ENCODE assay signal across 1 cellular context in the genomic region with DNA sequence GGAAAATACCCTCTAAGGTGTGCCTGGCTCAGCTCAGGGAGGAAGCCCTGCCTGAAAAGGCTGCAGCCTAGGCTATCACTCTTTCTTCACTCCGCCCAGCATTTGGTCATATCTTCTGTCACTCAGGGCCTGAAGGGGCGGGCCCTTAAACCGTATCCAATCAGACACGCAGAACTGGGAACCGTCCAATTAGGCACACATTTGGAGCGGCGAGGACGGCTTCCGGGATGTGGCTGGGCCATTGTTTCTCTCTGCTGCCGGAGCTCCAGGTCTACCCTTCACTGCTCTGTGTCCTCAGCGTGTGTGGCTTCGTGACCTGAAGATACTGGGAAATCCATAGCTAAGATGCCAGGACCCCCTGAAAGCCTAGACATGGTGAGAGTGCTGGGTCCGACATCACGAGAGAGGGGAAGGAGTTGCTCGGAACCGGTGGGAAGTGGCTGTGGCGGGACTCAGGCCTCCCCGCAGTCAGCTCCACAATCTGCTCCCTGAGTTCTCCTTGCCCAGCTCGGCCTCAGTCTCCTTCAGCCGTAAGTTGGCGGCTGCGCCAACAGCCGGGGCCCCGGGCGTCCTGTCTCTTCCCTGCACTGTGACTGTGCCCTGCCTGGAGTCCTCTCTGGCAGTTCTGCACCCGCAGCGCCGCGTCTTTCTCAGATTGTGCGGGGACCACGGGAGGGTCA.
TF ChIP-seq lines count a peak whose summit lies in the region.

Gene ZNF493 (plus strand): TSS at position 241 of the 680 bp plus-strand sequence. CDS start 105 bp downstream, at position 346.

TF ChIP-seq in H1, 55 proteins besides CTCF, POLR2A, EP300 and RAD21:
- TF ChIP-seq TEAD4 (IDR thresholded peaks at IDR 0.05; ENCODE audit: low read depth, low read length) (no peak), CBX5 (IDR thresholded peaks at IDR 0.05; ENCODE audit: low read depth, low read length) (no peak), E2F6 (IDR thresholded peaks at IDR 0.05) (peak; percentile 34), EZH2 (IDR thresholded peaks at IDR 0.05; ENCODE audit: low read depth, low read length, severe bottlenecking) (no peak), MAFK (IDR thresholded peaks at IDR 0.05; ENCODE audit: low read depth, low read length) (no peak), RNF2 (IDR thresholded peaks at IDR 0.05; ENCODE audit: borderline replicate concordance, low read depth, low read length, missing control alignments, poor library complexity, severe bottlenecking) (no peak), MAX (IDR thresholded peaks at IDR 0.05) (0 out of 2 replicates have a peak, but pooled peaks have one; percentile 22), TAF7 (optimal IDR thresholded peaks at IDR 0.05; ENCODE audit: borderline replicate concordance, low read depth, low read length) (peak; percentile 83), NANOG (IDR thresholded peaks at IDR 0.05; ENCODE audit: insufficient read depth, low read depth, low read length, poor library complexity, severe bottlenecking) (no peak), SIN3A (conservative IDR thresholded peaks at IDR 0.05 in 1 of 2, IDR thresholded peaks at IDR 0.05 in 1 of 2; ENCODE audit: low read depth in 1 of 2, low read length in 2 of 2) (peak in 1 of 2 experiments; percentile 33; a peak in 1 of 4 replicates), KDM4A (IDR thresholded peaks at IDR 0.05; ENCODE audit: low read depth, low read length, severe bottlenecking) (peak; percentile 80), GABPA (IDR thresholded peaks at IDR 0.05; ENCODE audit: borderline replicate concordance, insufficient read depth, low read length) (no peak), KDM5A (IDR thresholded peaks at IDR 0.05; ENCODE audit: low read length) (no peak), SUZ12 (IDR thresholded peaks at IDR 0.05; ENCODE audit: low read length) (no peak), TAF1 (IDR thresholded peaks at IDR 0.05; ENCODE audit: low read depth, low read length) (peak; percentile 95), CREB1 (IDR thresholded peaks at IDR 0.05) (no peak), SRF (IDR thresholded peaks at IDR 0.05; ENCODE audit: low read depth, low read length) (no peak), SIX5 (IDR thresholded peaks at IDR 0.05; ENCODE audit: low read depth, low read length) (no peak), POLR2AphosphoS5 (IDR thresholded peaks at IDR 0.05; ENCODE audit: low read depth, low read length) (peak; percentile 93), TBP (IDR thresholded peaks at IDR 0.05; ENCODE audit: low read depth, low read length) (peak; percentile 92), FOSL1 (IDR thresholded peaks at IDR 0.05; ENCODE audit: insufficient read depth, low read depth, low read length) (no peak), ASH2L (IDR thresholded peaks at IDR 0.05; ENCODE audit: low read length) (peak; percentile 89), SP2 (IDR thresholded peaks at IDR 0.05; ENCODE audit: low read length) (peak; percentile 59), JUND (IDR thresholded peaks at IDR 0.05; ENCODE audit: low read length) (no peak), HDAC6 (IDR thresholded peaks at IDR 0.05; ENCODE audit: low read depth, low read length) (no peak), CTBP2 (IDR thresholded peaks at IDR 0.05; ENCODE audit: borderline replicate concordance, insufficient read depth, insufficient read length, low read length) (no peak), CHD2 (IDR thresholded peaks at IDR 0.05; ENCODE audit: low read length) (peak; percentile 81), KDM1A (IDR thresholded peaks at IDR 0.05; ENCODE audit: borderline replicate concordance, low read length) (no peak), GTF2F1 (IDR thresholded peaks at IDR 0.05; ENCODE audit: borderline replicate concordance, low read depth, low read length) (no peak), BCL11A (IDR thresholded peaks at IDR 0.05; ENCODE audit: low read depth in 2 of 2, low read length in 2 of 2) (no peak), BRCA1 (IDR thresholded peaks at IDR 0.05; ENCODE audit: low read depth, low read length) (no peak), POU5F1 (IDR thresholded peaks at IDR 0.05; ENCODE audit: low read depth, low read length) (no peak), CHD1 (IDR thresholded peaks at IDR 0.05; ENCODE audit: low read depth, low read length) (no peak), PHF8 (conservative IDR thresholded peaks at IDR 0.05; ENCODE audit: low read depth, low read length) (peak; percentile 82), RFX5 (IDR thresholded peaks at IDR 0.05; ENCODE audit: borderline replicate concordance, low read depth, low read length) (no peak), JUN (IDR thresholded peaks at IDR 0.05; ENCODE audit: low read depth, low read length) (no peak), ATF3 (IDR thresholded peaks at IDR 0.05; ENCODE audit: insufficient read depth, low read depth, low read length) (no peak), NRF1 (IDR thresholded peaks at IDR 0.05; ENCODE audit: low read depth, low read length) (no peak), EGR1 (IDR thresholded peaks at IDR 0.05; ENCODE audit: borderline replicate concordance, low read depth, low read length) (no peak), RBBP5 (IDR thresholded peaks at IDR 0.05; ENCODE audit: borderline replicate concordance, low read depth, low read length) (peak; percentile 78; the same call in 1 of the 2 replicates), RXRA (IDR thresholded peaks at IDR 0.05; ENCODE audit: insufficient read depth, low read depth, low read length) (no peak), SAP30 (IDR thresholded peaks at IDR 0.05; ENCODE audit: insufficient read depth, insufficient replicate concordance, low read length) (peak; percentile 42), CBX8 (IDR thresholded peaks at IDR 0.05; ENCODE audit: borderline replicate concordance, low read depth, low read length) (no peak), SP1 (IDR thresholded peaks at IDR 0.05; ENCODE audit: low read depth, low read length) (peak; percentile 94), SIRT6 (IDR thresholded peaks at IDR 0.05; ENCODE audit: low read length) (no peak), ZNF274 (IDR thresholded peaks at IDR 0.05; ENCODE audit: borderline replicate concordance, extremely low read depth, low read length) (no peak), CEBPB (IDR thresholded peaks at IDR 0.05; ENCODE audit: low read depth, low read length) (no peak)
- TF ChIP-seq, protein P1, sequence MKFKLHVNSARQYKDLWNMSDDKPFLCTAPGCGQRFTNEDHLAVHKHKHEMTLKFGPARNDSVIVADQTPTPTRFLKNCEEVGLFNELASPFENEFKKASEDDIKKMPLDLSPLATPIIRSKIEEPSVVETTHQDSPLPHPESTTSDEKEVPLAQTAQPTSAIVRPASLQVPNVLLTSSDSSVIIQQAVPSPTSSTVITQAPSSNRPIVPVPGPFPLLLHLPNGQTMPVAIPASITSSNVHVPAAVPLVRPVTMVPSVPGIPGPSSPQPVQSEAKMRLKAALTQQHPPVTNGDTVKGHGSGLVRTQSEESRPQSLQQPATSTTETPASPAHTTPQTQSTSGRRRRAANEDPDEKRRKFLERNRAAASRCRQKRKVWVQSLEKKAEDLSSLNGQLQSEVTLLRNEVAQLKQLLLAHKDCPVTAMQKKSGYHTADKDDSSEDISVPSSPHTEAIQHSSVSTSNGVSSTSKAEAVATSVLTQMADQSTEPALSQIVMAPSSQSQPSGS (IDR thresholded peaks at IDR 0.05; ENCODE audit: low read length), result no peak
- TF ChIP-seq, protein P2, sequence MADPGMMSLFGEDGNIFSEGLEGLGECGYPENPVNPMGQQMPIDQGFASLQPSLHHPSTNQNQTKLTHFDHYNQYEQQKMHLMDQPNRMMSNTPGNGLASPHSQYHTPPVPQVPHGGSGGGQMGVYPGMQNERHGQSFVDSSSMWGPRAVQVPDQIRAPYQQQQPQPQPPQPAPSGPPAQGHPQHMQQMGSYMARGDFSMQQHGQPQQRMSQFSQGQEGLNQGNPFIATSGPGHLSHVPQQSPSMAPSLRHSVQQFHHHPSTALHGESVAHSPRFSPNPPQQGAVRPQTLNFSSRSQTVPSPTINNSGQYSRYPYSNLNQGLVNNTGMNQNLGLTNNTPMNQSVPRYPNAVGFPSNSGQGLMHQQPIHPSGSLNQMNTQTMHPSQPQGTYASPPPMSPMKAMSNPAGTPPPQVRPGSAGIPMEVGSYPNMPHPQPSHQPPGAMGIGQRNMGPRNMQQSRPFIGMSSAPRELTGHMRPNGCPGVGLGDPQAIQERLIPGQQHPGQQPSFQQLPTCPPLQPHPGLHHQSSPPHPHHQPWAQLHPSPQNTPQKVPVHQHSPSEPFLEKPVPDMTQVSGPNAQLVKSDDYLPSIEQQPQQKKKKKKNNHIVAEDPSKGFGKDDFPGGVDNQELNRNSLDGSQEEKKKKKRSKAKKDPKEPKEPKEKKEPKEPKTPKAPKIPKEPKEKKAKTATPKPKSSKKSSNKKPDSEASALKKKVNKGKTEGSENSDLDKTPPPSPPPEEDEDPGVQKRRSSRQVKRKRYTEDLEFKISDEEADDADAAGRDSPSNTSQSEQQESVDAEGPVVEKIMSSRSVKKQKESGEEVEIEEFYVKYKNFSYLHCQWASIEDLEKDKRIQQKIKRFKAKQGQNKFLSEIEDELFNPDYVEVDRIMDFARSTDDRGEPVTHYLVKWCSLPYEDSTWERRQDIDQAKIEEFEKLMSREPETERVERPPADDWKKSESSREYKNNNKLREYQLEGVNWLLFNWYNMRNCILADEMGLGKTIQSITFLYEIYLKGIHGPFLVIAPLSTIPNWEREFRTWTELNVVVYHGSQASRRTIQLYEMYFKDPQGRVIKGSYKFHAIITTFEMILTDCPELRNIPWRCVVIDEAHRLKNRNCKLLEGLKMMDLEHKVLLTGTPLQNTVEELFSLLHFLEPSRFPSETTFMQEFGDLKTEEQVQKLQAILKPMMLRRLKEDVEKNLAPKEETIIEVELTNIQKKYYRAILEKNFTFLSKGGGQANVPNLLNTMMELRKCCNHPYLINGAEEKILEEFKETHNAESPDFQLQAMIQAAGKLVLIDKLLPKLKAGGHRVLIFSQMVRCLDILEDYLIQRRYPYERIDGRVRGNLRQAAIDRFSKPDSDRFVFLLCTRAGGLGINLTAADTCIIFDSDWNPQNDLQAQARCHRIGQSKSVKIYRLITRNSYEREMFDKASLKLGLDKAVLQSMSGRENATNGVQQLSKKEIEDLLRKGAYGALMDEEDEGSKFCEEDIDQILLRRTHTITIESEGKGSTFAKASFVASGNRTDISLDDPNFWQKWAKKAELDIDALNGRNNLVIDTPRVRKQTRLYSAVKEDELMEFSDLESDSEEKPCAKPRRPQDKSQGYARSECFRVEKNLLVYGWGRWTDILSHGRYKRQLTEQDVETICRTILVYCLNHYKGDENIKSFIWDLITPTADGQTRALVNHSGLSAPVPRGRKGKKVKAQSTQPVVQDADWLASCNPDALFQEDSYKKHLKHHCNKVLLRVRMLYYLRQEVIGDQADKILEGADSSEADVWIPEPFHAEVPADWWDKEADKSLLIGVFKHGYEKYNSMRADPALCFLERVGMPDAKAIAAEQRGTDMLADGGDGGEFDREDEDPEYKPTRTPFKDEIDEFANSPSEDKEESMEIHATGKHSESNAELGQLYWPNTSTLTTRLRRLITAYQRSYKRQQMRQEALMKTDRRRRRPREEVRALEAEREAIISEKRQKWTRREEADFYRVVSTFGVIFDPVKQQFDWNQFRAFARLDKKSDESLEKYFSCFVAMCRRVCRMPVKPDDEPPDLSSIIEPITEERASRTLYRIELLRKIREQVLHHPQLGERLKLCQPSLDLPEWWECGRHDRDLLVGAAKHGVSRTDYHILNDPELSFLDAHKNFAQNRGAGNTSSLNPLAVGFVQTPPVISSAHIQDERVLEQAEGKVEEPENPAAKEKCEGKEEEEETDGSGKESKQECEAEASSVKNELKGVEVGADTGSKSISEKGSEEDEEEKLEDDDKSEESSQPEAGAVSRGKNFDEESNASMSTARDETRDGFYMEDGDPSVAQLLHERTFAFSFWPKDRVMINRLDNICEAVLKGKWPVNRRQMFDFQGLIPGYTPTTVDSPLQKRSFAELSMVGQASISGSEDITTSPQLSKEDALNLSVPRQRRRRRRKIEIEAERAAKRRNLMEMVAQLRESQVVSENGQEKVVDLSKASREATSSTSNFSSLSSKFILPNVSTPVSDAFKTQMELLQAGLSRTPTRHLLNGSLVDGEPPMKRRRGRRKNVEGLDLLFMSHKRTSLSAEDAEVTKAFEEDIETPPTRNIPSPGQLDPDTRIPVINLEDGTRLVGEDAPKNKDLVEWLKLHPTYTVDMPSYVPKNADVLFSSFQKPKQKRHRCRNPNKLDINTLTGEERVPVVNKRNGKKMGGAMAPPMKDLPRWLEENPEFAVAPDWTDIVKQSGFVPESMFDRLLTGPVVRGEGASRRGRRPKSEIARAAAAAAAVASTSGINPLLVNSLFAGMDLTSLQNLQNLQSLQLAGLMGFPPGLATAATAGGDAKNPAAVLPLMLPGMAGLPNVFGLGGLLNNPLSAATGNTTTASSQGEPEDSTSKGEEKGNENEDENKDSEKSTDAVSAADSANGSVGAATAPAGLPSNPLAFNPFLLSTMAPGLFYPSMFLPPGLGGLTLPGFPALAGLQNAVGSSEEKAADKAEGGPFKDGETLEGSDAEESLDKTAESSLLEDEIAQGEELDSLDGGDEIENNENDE (IDR thresholded peaks at IDR 0.05; ENCODE audit: insufficient replicate concordance, low read length), result no peak
- TF ChIP-seq, protein P3, sequence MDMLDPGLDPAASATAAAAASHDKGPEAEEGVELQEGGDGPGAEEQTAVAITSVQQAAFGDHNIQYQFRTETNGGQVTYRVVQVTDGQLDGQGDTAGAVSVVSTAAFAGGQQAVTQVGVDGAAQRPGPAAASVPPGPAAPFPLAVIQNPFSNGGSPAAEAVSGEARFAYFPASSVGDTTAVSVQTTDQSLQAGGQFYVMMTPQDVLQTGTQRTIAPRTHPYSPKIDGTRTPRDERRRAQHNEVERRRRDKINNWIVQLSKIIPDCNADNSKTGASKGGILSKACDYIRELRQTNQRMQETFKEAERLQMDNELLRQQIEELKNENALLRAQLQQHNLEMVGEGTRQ (IDR thresholded peaks at IDR 0.05; ENCODE audit: low read length), result no peak
